Comparison of ENCODE assay signal across 17 cellular contexts in the genomic region with DNA sequence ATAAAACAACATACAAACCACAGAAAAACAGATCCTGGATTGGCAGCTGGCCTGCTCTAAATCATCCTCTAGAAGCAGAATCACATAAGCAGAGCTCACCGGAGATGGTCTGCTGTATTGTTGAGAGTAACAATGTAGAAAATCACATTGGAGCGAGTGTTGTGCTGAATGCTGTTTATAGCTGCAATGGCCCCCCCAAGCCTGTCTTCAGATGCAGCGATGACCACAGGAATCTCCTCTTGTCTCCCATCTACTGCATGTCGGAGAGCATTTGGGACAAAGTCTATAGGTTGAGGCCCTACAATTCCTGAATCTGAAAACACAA. TPM values are rescaled to one million over a fixed set of nuclear protein-coding genes. Genes with fewer than 3 reads are reported as not detected.
DNase-seq lines count a peak whose midpoint lies in the region; ATAC-seq and TF ChIP-seq lines count a peak whose summit lies in the region.
"Had no signal": no experiment of that assay in that cellular context is flagged by ENCODE, and none has a peak within 500 bp of the region (broad histone marks: within the 10 kb centered on the region; RNA-seq: fewer than 3 reads in every experiment).

No MANE protein-coding gene starts in this region.

- peak overlapping the region; percentile 77 for H3K27ac Mint-ChIP-seq in activated CD4-positive, alpha-beta T cell treated with anti-CD3 and anti-CD28 coated beads for 36 hours
- peak overlapping the region; percentile 2 to 80 (median 61) for H3K27ac Mint-ChIP-seq in IgD-negative memory B cell
- peak overlapping the region; percentile 68 for H3K27ac Mint-ChIP-seq in activated naive CD8-positive, alpha-beta T cell
- peak overlapping the region; percentile 73 to 93 for H3K27ac Mint-ChIP-seq in natural killer cell
- H3K27ac Mint-ChIP-seq: progenitor cell of endocrine pancreas had no signal

- POLR2A ChIA-PET in activated CD4-positive, alpha-beta T cell treated with anti-CD3 and anti-CD28 coated beads for 36 hours (lab: Charles Lee), result interaction anchor here (0.6 to 2.3 kb wide), 3 partner anchors 11 to 227 kb away, joined by 3 to 9 read pairs (median 3); no protein-coding TSS in a partner anchor
- POLR2A ChIA-PET in RWPE1 (lab: Yijun Ruan, JAX; ENCODE audit: low non-redundant PET), result no interaction called here

- DNase-seq in activated CD4-positive, alpha-beta T cell treated with anti-CD3 and anti-CD28 coated beads for 36 hours, result no peak
- DNase-seq in activated CD4-positive, alpha-beta T cell treated with anti-CD3 and anti-CD28 coated beads, Interleukin-2, amount 50 U/mL, for 1 hour, result no peak
- DNase-seq in natural killer cell (no peak), RWPE1 (ENCODE audit: low spot score) (no peak), GM20000 (ENCODE audit: low spot score) (no peak)
- DNase-seq: activated CD4-positive, alpha-beta T cell treated with anti-CD3 and anti-CD28 coated beads, Interleukin-2, amount 50 U/mL, for 4 hours; esophagus squamous epithelium; mucosa of descending colon; NCI-H187; NCI-H510A treated with DMSO at 0.1 percent for 48 hours had no signal

- no peak for TF ChIP-seq CTCF in natural killer cell (IDR thresholded peaks at IDR 0.05)
- no peak for TF ChIP-seq CTCF in RWPE1 (conservative IDR thresholded peaks at IDR 0.05; ENCODE audit: low read depth)
- no peak for TF ChIP-seq CTCF in GM20000 (IDR thresholded peaks at IDR 0.05; ENCODE audit: extremely low read depth, missing control alignments)

- H3K4me1 Mint-ChIP-seq in activated CD4-positive, alpha-beta T cell treated with anti-CD3 and anti-CD28 coated beads for 36 hours, result peaks cover 31% of the 10 kb centered on the region
- H3K4me1 Mint-ChIP-seq in IgD-negative memory B cell, result peaks cover 0 to 6% (median 2%) of the 10 kb centered on the region in 3 donors
- H3K4me1 Mint-ChIP-seq in activated naive CD8-positive, alpha-beta T cell (ENCODE audit: low read depth), result peaks cover 29% of the 10 kb centered on the region
- peaks cover 18 to 19% of the 10 kb centered on the region in 2 donors for H3K4me1 Mint-ChIP-seq in natural killer cell

- H3K27me3 Mint-ChIP-seq in activated CD4-positive, alpha-beta T cell treated with anti-CD3 and anti-CD28 coated beads for 36 hours, result no peaks in the 10 kb centered on the region
- H3K27me3 Mint-ChIP-seq in IgD-negative memory B cell (no peaks in the 10 kb centered on the region), natural killer cell (ENCODE audit: low read depth in 2 of 2) (no peaks in the 10 kb centered on the region)
- H3K27me3 Mint-ChIP-seq in activated naive CD8-positive, alpha-beta T cell, result no peaks in the 10 kb centered on the region
- H3K27me3 Mint-ChIP-seq: progenitor cell of endocrine pancreas had no signal

- H3K4me3 Mint-ChIP-seq in activated CD4-positive, alpha-beta T cell treated with anti-CD3 and anti-CD28 coated beads for 36 hours, result no peak overlapping the region
- peak overlapping the region in 1 of 4 donors; percentile 16 for H3K4me3 Mint-ChIP-seq in IgD-negative memory B cell
- H3K4me3 Mint-ChIP-seq in activated naive CD8-positive, alpha-beta T cell, result no peak overlapping the region
- H3K4me3 Mint-ChIP-seq in natural killer cell, result peak overlapping the region; percentile 65

- no peaks in the 10 kb centered on the region for H3K9me3 Mint-ChIP-seq in activated CD4-positive, alpha-beta T cell treated with anti-CD3 and anti-CD28 coated beads for 36 hours (ENCODE audit: low read depth)
- H3K9me3 Mint-ChIP-seq in IgD-negative memory B cell, result no peaks in the 10 kb centered on the region
- no peaks in the 10 kb centered on the region for H3K9me3 Mint-ChIP-seq in activated naive CD8-positive, alpha-beta T cell (ENCODE audit: low read depth)
- no peaks in the 10 kb centered on the region for H3K9me3 Mint-ChIP-seq in natural killer cell

- intact Hi-C loops in activated CD4-positive, alpha-beta T cell treated with anti-CD3 and anti-CD28 coated beads for 36 hours (cut with DNase I, micrococcal nuclease), result no loop called here
- intact Hi-C loops in natural killer cell (cut with micrococcal nuclease), result no loop called here

- ATAC-seq in activated CD4-positive, alpha-beta T cell treated with anti-CD3 and anti-CD28 coated beads for 36 hours, result no peak
- ATAC-seq in natural killer cell, result peak in 1 of 3 donors; percentile 22
- no peak for ATAC-seq in GM21825 (IDR thresholded peaks at IDR 0.05; ENCODE audit: unreplicated experiment)

- CTCF ChIA-PET in activated CD4-positive, alpha-beta T cell treated with anti-CD3 and anti-CD28 coated beads for 36 hours (lab: Charles Lee), result interaction anchor here (0.9 to 1.4 kb wide), 2 partner anchors 9 to 123 kb away, joined by 3 read pairs; no protein-coding TSS in a partner anchor
- CTCF ChIA-PET in RWPE1 (lab: Yijun Ruan, JAX), result interaction anchor here (0.7 kb wide), 1 partner anchor 10 kb away, joined by 4 read pairs; no protein-coding TSS in a partner anchor

- H3K36me3 Mint-ChIP-seq in activated CD4-positive, alpha-beta T cell treated with anti-CD3 and anti-CD28 coated beads for 36 hours (ENCODE audit: low read depth), result peaks cover 45% of the 10 kb centered on the region
- H3K36me3 Mint-ChIP-seq in IgD-negative memory B cell (peaks cover 4% of the 10 kb centered on the region), natural killer cell (peaks cover 24% of the 10 kb centered on the region)
- H3K36me3 Mint-ChIP-seq in activated naive CD8-positive, alpha-beta T cell, result peaks cover 5% of the 10 kb centered on the region

- H3K27ac ChIP-seq in RWPE1, result no peak overlapping the region
- H3K27ac ChIP-seq: breast epithelium, esophagus squamous epithelium, HL-60, suprapubic skin had no signal

RNA-seq across cellular contexts. Expression of a gene that starts 8.0 kb away (rescaled TPM):
- total RNA-seq in activated CD4-positive, alpha-beta T cell treated with anti-CD3 and anti-CD28 coated beads for 36 hours, result 10 to 100 TPM; 35.2 to 38.0 TPM
- polyA plus RNA-seq in IgD-negative memory B cell, result 38.0 TPM
- 10 to 100 TPM; 31.1 to 39.4 (median 38.2) TPM for total RNA-seq in natural killer cell

RNA-seq across cellular contexts. Expression of a gene that starts 8.3 kb away (rescaled TPM):
- total RNA-seq in activated CD4-positive, alpha-beta T cell treated with anti-CD3 and anti-CD28 coated beads for 36 hours, result 100 to 1,000 TPM; 111 to 120 TPM
- polyA plus RNA-seq in IgD-negative memory B cell, result 326 TPM
- total RNA-seq in natural killer cell, result 10 to 100 TPM; 52.4 to 64.4 (median 57.3) TPM

RNA-seq across cellular contexts. Expression of a gene that starts 11.8 kb away (rescaled TPM):
- 100 to 1,000 TPM; 206 to 218 TPM for total RNA-seq in activated CD4-positive, alpha-beta T cell treated with anti-CD3 and anti-CD28 coated beads for 36 hours
- polyA plus RNA-seq in IgD-negative memory B cell, result 64.0 TPM
- 10 to 100 TPM; 70.7 to 81.1 (median 70.9) TPM for total RNA-seq in natural killer cell

RNA-seq across cellular contexts. Expression of a gene that starts 11.9 kb away (rescaled TPM):
- total RNA-seq in activated CD4-positive, alpha-beta T cell treated with anti-CD3 and anti-CD28 coated beads for 36 hours, result 10 to 100 TPM; 57.6 to 59.8 TPM
- polyA plus RNA-seq in IgD-negative memory B cell, result 81.1 TPM
- total RNA-seq in natural killer cell, result 10 to 100 TPM; 70.2 to 79.7 (median 76.6) TPM
